ENCODE assay signal across 15 cellular contexts in the genomic region with DNA sequence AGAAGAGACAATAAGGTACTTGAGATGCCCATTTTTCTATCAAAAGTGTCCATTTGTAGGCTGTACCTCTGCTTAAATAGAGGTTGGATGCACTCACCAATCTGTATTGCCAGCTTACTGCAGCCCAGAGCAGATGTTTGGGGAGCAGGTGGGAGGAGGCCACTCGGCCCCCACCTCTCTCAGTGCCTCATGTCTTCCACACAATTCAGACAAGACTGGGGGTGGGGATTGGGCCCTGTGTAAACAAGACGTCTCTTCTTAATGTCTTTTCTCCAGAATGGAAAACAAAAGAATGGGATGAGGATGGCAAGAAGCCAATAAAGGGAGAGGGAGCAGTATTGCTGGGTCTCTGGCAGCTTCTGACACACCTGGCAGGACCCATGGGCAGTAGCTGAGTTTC.
A peak's percentile ranks its signal among the peaks of the same experiment; 100 is the strongest.
DNase-seq lines count a peak whose midpoint lies in the region; ATAC-seq and TF ChIP-seq lines count a peak whose summit lies in the region.
"Had no signal": no experiment of that assay in that cellular context is flagged by ENCODE, and none has a peak within 500 bp of the region (broad histone marks: within the 10 kb centered on the region; RNA-seq: fewer than 3 reads in every experiment).

No MANE protein-coding gene starts in this region.

- H3K4me3 Mint-ChIP-seq in nephron = no peak overlapping the region
- no peak overlapping the region for H3K4me3 Mint-ChIP-seq in naive thymus-derived CD8-positive, alpha-beta T cell
- H3K4me3 Mint-ChIP-seq: T-helper 17 cell had no signal

- H3K27ac Mint-ChIP-seq in nephron = peak overlapping the region; percentile 73 to 95 (median 94)
- no peak overlapping the region for H3K27ac Mint-ChIP-seq in naive thymus-derived CD8-positive, alpha-beta T cell
- H3K27ac Mint-ChIP-seq: progenitor cell of endocrine pancreas, T-helper 17 cell had no signal

- H3K36me3 Mint-ChIP-seq in nephron (ENCODE audit: low read depth) = no peaks in the 10 kb centered on the region
- H3K36me3 Mint-ChIP-seq in naive thymus-derived CD8-positive, alpha-beta T cell = peaks cover 4 to 11% (median 4%) of the 10 kb centered on the region in 3 donors

- no peak for ATAC-seq in GM21367 (IDR thresholded peaks at IDR 0.05; ENCODE audit: unreplicated experiment)
- ATAC-seq in naive thymus-derived CD8-positive, alpha-beta T cell = no peak
- ATAC-seq: activated CD4-positive, CD25-positive, alpha-beta regulatory T cell treated with anti-CD3 and anti-CD28 coated beads, Interleukin-2, amount 50 U/mL, for 24 hours; left colon; T-helper 17 cell had no signal

- TF ChIP-seq CTCF in nephron (IDR thresholded peaks at IDR 0.05; ENCODE audit: unreplicated experiment in 3 of 3) = no peak

- H3K9me3 Mint-ChIP-seq in nephron = no peaks in the 10 kb centered on the region
- H3K9me3 Mint-ChIP-seq in naive thymus-derived CD8-positive, alpha-beta T cell = no peaks in the 10 kb centered on the region

- H3K27me3 Mint-ChIP-seq in nephron (ENCODE audit: low read depth) = no peaks in the 10 kb centered on the region
- no peaks in the 10 kb centered on the region for H3K27me3 Mint-ChIP-seq in naive thymus-derived CD8-positive, alpha-beta T cell
- H3K27me3 Mint-ChIP-seq: progenitor cell of endocrine pancreas, T-helper 17 cell had no signal

- DNase-seq in COLO668 (lab: John Stamatoyannopoulos, UW; ENCODE audit: unreplicated experiment) (peak; percentile 74), NCI-H146 treated with DMSO at 0.1 percent for 48 hours (lab: John Stamatoyannopoulos, UW; ENCODE audit: unreplicated experiment) (peak; percentile 38), NCI-H82 (lab: John Stamatoyannopoulos, UW) (peak; percentile 92), pons (ENCODE audit: low spot score) (no peak), occipital lobe (lab: John Stamatoyannopoulos, UW) (no peak)
- DNase-seq in naive thymus-derived CD8-positive, alpha-beta T cell = no peak
- DNase-seq: activated naive CD4-positive, alpha-beta T cell; brain microvascular endothelial cell; Karpas-422; left colon; T-helper 17 cell had no signal

- POLR2A ChIA-PET in naive thymus-derived CD8-positive, alpha-beta T cell (lab: Charles Lee) = no interaction called here

- peaks cover 55% of the 10 kb centered on the region for H3K4me1 Mint-ChIP-seq in nephron
- H3K4me1 Mint-ChIP-seq in naive thymus-derived CD8-positive, alpha-beta T cell = peaks cover 7 to 26% (median 10%) of the 10 kb centered on the region in 4 donors

Comparison
In these comparisons a context has a peak if more than half of its experiments do, and no peak if none do; other contexts are left out.
1. DNase-seq: peak in COLO668 (single experiment), NCI-H146 treated with DMSO at 0.1 percent for 48 hours (single experiment) and NCI-H82 (single experiment); none in pons (single experiment), occipital lobe (single experiment) and naive thymus-derived CD8-positive, alpha-beta T cell (0 of 10).
2. H3K27ac Mint-ChIP-seq: peak in nephron (3 of 3); none in naive thymus-derived CD8-positive, alpha-beta T cell (0 of 10).